Comparison of ENCODE assay signal across 15 cellular contexts in the genomic region with DNA sequence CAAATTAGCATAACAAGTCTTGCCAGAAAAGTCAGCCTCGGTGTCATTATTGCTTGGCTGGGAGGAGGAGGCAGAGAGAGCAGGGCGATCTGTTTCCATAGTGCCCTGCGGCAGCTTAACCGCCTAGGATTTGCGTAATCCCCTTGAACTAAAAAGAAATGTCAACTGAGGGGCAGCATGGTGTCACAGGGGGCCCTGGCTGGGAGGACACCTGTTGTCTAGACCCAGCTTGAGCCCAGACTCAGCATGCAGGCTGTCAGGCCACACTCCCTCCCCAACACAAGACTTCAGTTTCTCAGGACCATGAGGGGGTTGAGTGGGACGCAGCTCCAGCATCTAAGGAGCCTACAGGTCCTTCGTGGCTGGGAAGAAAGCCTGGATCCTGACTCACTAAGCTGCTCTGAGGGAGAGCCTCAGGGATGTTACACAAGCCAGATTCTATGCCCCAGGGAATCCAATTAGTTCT. TPM values are rescaled to one million over a fixed set of nuclear protein-coding genes. Genes with fewer than 3 reads are reported as not detected.
A peak's percentile ranks its signal among the peaks of the same experiment; 100 is the strongest.
DNase-seq lines count a peak whose midpoint lies in the region; ATAC-seq and TF ChIP-seq lines count a peak whose summit lies in the region.
"Had no signal": no experiment of that assay in that cellular context is flagged by ENCODE, and none has a peak within 500 bp of the region (broad histone marks: within the 10 kb centered on the region; RNA-seq: fewer than 3 reads in every experiment).

No MANE protein-coding gene starts in this region.

- H3K36me3 Mint-ChIP-seq in mesothelial cell of epicardium, result no peaks in the 10 kb centered on the region
- H3K36me3 Mint-ChIP-seq: natural killer cell treated with Interleukin-12 subunit alpha and Interleukin-12 subunit beta and Interleukin-15 and Interleukin-18, amount 100 ng/mL, for 72 hours had no signal

- no peaks in the 10 kb centered on the region for H3K9me3 Mint-ChIP-seq in mesothelial cell of epicardium
- H3K9me3 Mint-ChIP-seq: natural killer cell treated with Interleukin-12 subunit alpha and Interleukin-12 subunit beta and Interleukin-15 and Interleukin-18, amount 100 ng/mL, for 72 hours had no signal

- peaks cover 21% of the 10 kb centered on the region for H3K4me1 Mint-ChIP-seq in mesothelial cell of epicardium
- H3K4me1 Mint-ChIP-seq: CD4-positive, alpha-beta memory T cell had no signal

- H3K4me3 ChIP-seq in NB4 (ENCODE audit: low read depth, low read length), result no peak overlapping the region

- H3K27ac Mint-ChIP-seq in mesothelial cell of epicardium, result peak overlapping the region; percentile 44
- H3K27ac Mint-ChIP-seq: natural killer cell treated with Interleukin-12 subunit alpha and Interleukin-12 subunit beta and Interleukin-15 and Interleukin-18, amount 100 ng/mL, for 72 hours had no signal

- DNase-seq in EH (ENCODE audit: low read depth), result peak; percentile 48
- DNase-seq in NB4 (ENCODE audit: low read depth), result peak; percentile 80
- no peak for DNase-seq in mesothelial cell of epicardium (ENCODE audit: low spot score in 2 of 2, unreplicated experiment in 2 of 2)
- DNase-seq in Right ventricle myocardium inferior (ENCODE audit: missing footprints), result no peak
- DNase-seq in NCI-H1105 treated with DMSO at 0.1 percent for 48 hours (lab: John Stamatoyannopoulos, UW), result no peak
- DNase-seq in NCI-H1436 (lab: John Stamatoyannopoulos, UW), result no peak
- DNase-seq: activated CD4-positive, alpha-beta T cell treated with anti-CD3 and anti-CD28 coated beads for 48 hours; CD4-positive, alpha-beta memory T cell; effector CD4-positive, alpha-beta T cell; NCI-H2081; stimulated activated naive CD4-positive, alpha-beta T cell had no signal

- intact Hi-C loops in Right ventricle myocardium inferior (cut with DNase I), result no loop called here

- no peak for TF ChIP-seq POLR2A in NB4 (IDR thresholded peaks at IDR 0.05; ENCODE audit: extremely low read depth, insufficient read length)

- H3K27ac ChIP-seq in cingulate gyrus (ENCODE audit: low read depth, low read length), result peak overlapping the region; percentile 66

- no peak for ATAC-seq in Right ventricle myocardium inferior
- no peak for ATAC-seq in GM19324 (IDR thresholded peaks at IDR 0.05; ENCODE audit: low FRiP score, unreplicated experiment)
- ATAC-seq: HepG2; natural killer cell treated with Interleukin-12 subunit alpha and Interleukin-12 subunit beta and Interleukin-15 and Interleukin-18, amount 100 ng/mL, for 72 hours had no signal

- H3K4me3 Mint-ChIP-seq in mesothelial cell of epicardium, result no peak overlapping the region
- H3K4me3 Mint-ChIP-seq: CD4-positive, alpha-beta memory T cell; natural killer cell treated with Interleukin-12 subunit alpha and Interleukin-12 subunit beta and Interleukin-15 and Interleukin-18, amount 100 ng/mL, for 72 hours had no signal

- H3K27me3 Mint-ChIP-seq in mesothelial cell of epicardium (ENCODE audit: low read depth), result peaks cover 6% of the 10 kb centered on the region
- H3K27me3 Mint-ChIP-seq: natural killer cell treated with Interleukin-12 subunit alpha and Interleukin-12 subunit beta and Interleukin-15 and Interleukin-18, amount 100 ng/mL, for 72 hours had no signal

- TF ChIP-seq CTCF in NB4 (IDR thresholded peaks at IDR 0.05; ENCODE audit: low read depth, low read length) (no peak), mesothelial cell of epicardium (IDR thresholded peaks at IDR 0.05; ENCODE audit: unreplicated experiment) (no peak)

RNA-seq across cellular contexts. Expression of a gene that starts 17.3 kb away (rescaled TPM):
- 31.2 to 38.9 TPM (median 33.1 TPM) in 3 replicates for total RNA-seq in mesothelial cell of epicardium
- 75.2 TPM for total RNA-seq in Right ventricle myocardium inferior

RNA-seq across cellular contexts. Expression of a gene that starts 17.6 kb away (rescaled TPM):
- total RNA-seq in mesothelial cell of epicardium (18.6 to 19.2 TPM (median 18.9 TPM) in 3 replicates), Right ventricle myocardium inferior (66.9 TPM)

Comparison
In these comparisons a context has a peak if more than half of its experiments do, and no peak if none do; other contexts are left out.
1. DNase-seq: peak in EH (single experiment) and NB4 (single experiment); none in mesothelial cell of epicardium (0 of 2), Right ventricle myocardium inferior (single experiment), NCI-H1105 treated with DMSO at 0.1 percent for 48 hours (single experiment) and NCI-H1436 (single experiment).